ENCODE assay signal across 21 cellular contexts in the genomic region with DNA sequence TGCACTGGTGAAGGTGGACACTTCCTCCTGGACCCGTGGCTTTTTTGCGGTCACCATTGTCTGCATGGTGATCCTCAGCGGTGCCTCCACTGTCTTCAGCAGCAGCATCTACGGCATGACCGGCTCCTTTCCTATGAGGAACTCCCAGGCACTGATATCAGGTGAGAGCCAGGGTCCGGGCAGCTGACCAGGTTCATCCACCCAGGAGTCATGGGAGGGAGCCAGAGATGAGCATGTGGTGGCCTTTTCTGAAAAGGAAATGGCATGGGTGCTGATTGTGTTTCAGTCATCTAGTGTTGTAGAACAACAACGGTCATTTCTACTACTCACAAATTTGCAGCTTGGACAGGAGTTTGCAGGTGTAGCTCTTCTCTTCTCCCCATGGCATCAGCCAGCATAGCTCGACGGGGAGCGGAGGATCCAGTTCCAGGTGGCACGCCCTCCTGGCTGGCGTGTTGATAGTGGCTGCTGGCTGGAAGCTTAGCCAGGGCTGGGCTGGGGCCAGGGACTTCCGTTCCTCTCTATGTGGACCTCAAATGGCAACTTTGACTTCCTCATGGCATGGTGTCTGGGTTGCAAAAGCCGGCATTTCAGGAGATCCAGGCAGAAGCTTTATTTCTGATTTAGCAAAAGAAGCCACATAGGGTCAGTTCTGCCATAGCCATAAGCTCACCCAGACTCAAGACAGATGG. TPM values are rescaled to one million over a fixed set of nuclear protein-coding genes. Genes with fewer than 3 reads are reported as not detected.
A peak's percentile ranks its signal among the peaks of the same experiment; 100 is the strongest.
DNase-seq lines count a peak whose midpoint lies in the region; ATAC-seq and TF ChIP-seq lines count a peak whose summit lies in the region.
"Had no signal": no experiment of that assay in that cellular context is flagged by ENCODE, and none has a peak within 500 bp of the region (broad histone marks: within the 10 kb centered on the region; RNA-seq: fewer than 3 reads in every experiment).

No MANE protein-coding gene starts in this region.

- no peak overlapping the region for H3K27ac ChIP-seq in left lung
- peak overlapping the region; percentile 25 for H3K27ac ChIP-seq in thymus (ENCODE audit: low read depth)
- H3K27ac ChIP-seq: uterus had no signal

- DNase-seq in Right ventricle myocardium inferior (ENCODE audit: missing footprints): peak; percentile 79
- DNase-seq in cardiac septum (ENCODE audit: low spot score): no peak
- DNase-seq in cerebellum (ENCODE audit: low spot score): peak; percentile 71
- DNase-seq in left lung: no peak
- no peak for DNase-seq in NCI-H1436 treated with DMSO at 0.1 percent for 48 hours (lab: John Stamatoyannopoulos, UW)
- no peak for DNase-seq in cortex of kidney (lab: John Stamatoyannopoulos, UW)
- DNase-seq in activated T-cell treated with anti-CD3 and anti-CD28 coated beads, Interleukin-2, amount 50 U/mL, for 1 hour: no peak
- DNase-seq: activated CD4-positive, alpha-beta T cell treated with anti-CD3 and anti-CD28 coated beads, Interleukin-2, amount 10 ng/mL, durations not matched to agents 24 days and 14 days; activated CD8-positive, alpha-beta memory T cell treated with anti-CD3 and anti-CD28 coated beads, Interleukin-2, amount 50 U/mL, for 48 hours; activated naive CD4-positive, alpha-beta T cell; CD4-positive, alpha-beta T cell; DMS79; foreskin melanocyte; KG1; mesendoderm; NCI-H1105; NCI-H446; uterus had no signal

- ATAC-seq in Right ventricle myocardium inferior (peak; percentile 66), left lung (peak; percentile 38)

- no peaks in the 10 kb centered on the region for H3K9me3 ChIP-seq in left lung
- no peaks in the 10 kb centered on the region for H3K9me3 ChIP-seq in thymus (ENCODE audit: control insufficient read depth)
- H3K9me3 ChIP-seq: uterus had no signal

- 96% methylated on average over 14 of the region's 14 CpGs for WGBS in thymus

- H3K27me3 ChIP-seq in left lung: no peaks in the 10 kb centered on the region
- no peaks in the 10 kb centered on the region for H3K27me3 ChIP-seq in thymus (ENCODE audit: control insufficient read depth, insufficient read depth)
- H3K27me3 ChIP-seq: uterus had no signal

- intact Hi-C loops in Right ventricle myocardium inferior (cut with DNase I): no loop called here
- intact Hi-C loops in cardiac septum (cut with DNase I): no loop called here
- intact Hi-C loops in left lung (cut with DNase I): no loop called here

- H3K4me1 ChIP-seq in left lung: no peaks in the 10 kb centered on the region
- no peaks in the 10 kb centered on the region for H3K4me1 ChIP-seq in thymus (ENCODE audit: control insufficient read depth, insufficient read depth, low read length)
- H3K4me1 ChIP-seq: uterus had no signal

- H3K36me3 ChIP-seq in left lung (peaks cover 0 to 13% of the 10 kb centered on the region in 2 donors), thymus (ENCODE audit: control insufficient read depth, insufficient read depth) (peaks cover 8% of the 10 kb centered on the region)
- H3K36me3 ChIP-seq: uterus had no signal

- H3K4me3 ChIP-seq in left lung (no peak overlapping the region), thymus (ENCODE audit: low read length) (no peak overlapping the region)
- H3K4me3 ChIP-seq: uterus had no signal

- no peak for TF ChIP-seq CTCF in left lung (IDR thresholded peaks at IDR 0.05)

RNA-seq across cellular contexts. Expression of a gene that starts 32.7 kb away (rescaled TPM):
- total RNA-seq in Right ventricle myocardium inferior (1.8 TPM), cardiac septum (1.6 TPM), cerebellum (3.2 TPM), left lung (10 to 100 TPM in 1 of 2 donors, 1 to 10 TPM in 1; 7.8 to 13.4 TPM)
- 5.6 TPM for polyA plus RNA-seq in thymus

RNA-seq across cellular contexts. Expression of a gene that starts 44.9 kb away (rescaled TPM):
- 4.8 TPM for total RNA-seq in Right ventricle myocardium inferior
- total RNA-seq in cardiac septum: 9.3 TPM
- 4.5 TPM for total RNA-seq in cerebellum
- total RNA-seq in left lung: 10 to 100 TPM; 22.4 to 22.8 TPM
- 9.1 TPM for polyA plus RNA-seq in thymus
- total RNA-seq: chondrocyte, renal cortical epithelial cell had no signal

Comparison
In these comparisons a context has a peak if more than half of its experiments do, and no peak if none do; other contexts are left out.
1. DNase-seq: peak in Right ventricle myocardium inferior (single experiment) and cerebellum (single experiment); none in cardiac septum (single experiment), left lung (0 of 2), NCI-H1436 treated with DMSO at 0.1 percent for 48 hours (single experiment), cortex of kidney (single experiment) and activated T-cell treated with anti-CD3 and anti-CD28 coated beads, Interleukin-2, amount 50 U/mL, for 1 hour (single experiment).